ENCODE assay signal across 8 cellular contexts in the genomic region with DNA sequence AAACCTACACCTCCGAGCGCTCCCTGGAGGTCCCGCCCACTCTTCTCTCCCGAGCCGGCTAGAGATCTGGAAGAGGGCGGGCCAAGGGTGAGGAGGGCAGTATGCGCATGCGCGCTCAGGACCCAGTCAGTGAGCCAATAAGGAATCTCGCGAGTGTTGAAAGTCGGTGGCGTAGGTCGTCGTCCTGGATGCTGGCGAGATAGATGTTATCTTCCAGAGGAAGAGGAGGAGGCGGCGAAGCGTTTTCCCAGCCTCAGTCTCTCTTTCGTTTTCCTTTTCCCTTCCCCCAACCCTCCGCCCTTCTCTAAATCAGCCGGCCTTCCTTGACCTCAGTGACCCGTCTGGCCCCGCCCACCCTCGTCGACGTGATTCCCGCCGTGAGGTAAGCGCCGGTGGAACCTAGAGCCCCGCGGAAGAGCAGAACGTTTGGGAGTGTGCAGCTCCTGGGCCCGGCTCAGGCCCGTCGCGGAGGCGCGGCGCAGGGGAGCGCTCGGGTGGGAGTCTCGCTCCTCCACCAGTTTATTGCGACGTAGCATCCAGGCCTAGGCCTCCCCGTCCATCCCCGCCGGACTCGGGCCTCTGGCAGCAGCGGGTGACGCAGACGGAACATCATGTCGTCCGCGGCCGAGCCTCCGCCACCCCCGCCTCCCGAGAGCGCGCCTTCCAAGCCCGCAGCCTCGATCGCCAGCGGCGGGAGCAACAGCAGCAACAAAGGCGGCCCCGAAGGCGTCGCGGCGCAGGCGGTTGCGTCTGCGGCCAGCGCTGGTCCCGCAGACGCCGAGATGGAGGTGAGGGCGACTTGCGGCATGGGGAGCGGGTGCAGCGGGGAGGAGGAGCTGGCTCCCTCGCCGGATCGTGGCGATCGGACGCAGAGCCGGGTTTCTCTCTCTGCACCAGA. TPM values are rescaled to one million over a fixed set of nuclear protein-coding genes. Genes with fewer than 3 reads are reported as not detected.
DNase-seq lines count a peak whose midpoint lies in the region; ATAC-seq, FAIRE-seq and TF ChIP-seq lines count a peak whose summit lies in the region.

Gene SMARCA5 (plus strand): TSS at position 389 of the 898 bp plus-strand sequence. CDS start 223 bp downstream, at position 612.

- TF ChIP-seq RAD21 in HepG2 (CRISPR knock-in tag; IDR thresholded peaks at IDR 0.05) = 0 out of 2 replicates have a peak, but pooled peaks have one; percentile 34

- peak; percentile 85 to 90 for TF ChIP-seq POLR2A in HepG2 (IDR thresholded peaks at IDR 0.05; ENCODE audit: insufficient read depth in 1 of 2, low read depth in 2 of 2, low read length in 2 of 2)

- WGBS in HepG2 (ENCODE audit: low lambda C conversion rate) = under 1% methylated on average over 27 of the region's 91 CpGs

- in situ Hi-C loops in HepG2 (cut with HindIII; ENCODE audit: extremely low pct_ligation_motif_present, low pct_unique_long_range_greater_than_20kb) = loop anchor here (10.0 to 25.0 kb wide), 2 partner anchors 329 to 1599 kb away; partner anchors contain the start of gene USP38

- H3K9me3 ChIP-seq in HepG2 (ENCODE audit: low read length) = no peaks in the 10 kb centered on the region

- TF ChIP-seq CTCF in CD14-positive monocyte (IDR thresholded peaks at IDR 0.05) (no peak), HepG2 (CRISPR knock-in tag; IDR thresholded peaks at IDR 0.05) (peak; percentile 33)

- H3K4me3 ChIP-seq in HepG2 (replicated peaks in 1 of 3; ENCODE audit: insufficient read depth in 1 of 3, low read depth in 2 of 3, low read length in 3 of 3) = peak within 1 kb of the TSS; percentile 83 to 93 (median 87)

- peak within 1 kb of the TSS; percentile 87 for H3K27ac ChIP-seq in HepG2 (ENCODE audit: extremely low read length, insufficient read depth, low read length)

- peaks cover 0 to 3% (median 0%) of the 10 kb centered on the region in 3 donors for H3K27me3 Mint-ChIP-seq in CD14-positive monocyte (ENCODE audit: low read depth in 3 of 3)

- peak within 1 kb of the TSS; percentile 94 for H3K9ac ChIP-seq in HepG2 (ENCODE audit: insufficient read depth, low read depth, low read length)

- H3K4me1 Mint-ChIP-seq in CD14-positive monocyte = peaks cover 27% of the 10 kb centered on the region

- CTCF ChIA-PET in HepG2 (lab: Yijun Ruan, JAX; ENCODE audit: low intra/inter-chr PET ratio, low total read pairs) = no interaction called here

- H3K4me3 Mint-ChIP-seq in CD14-positive monocyte = peak within 1 kb of the TSS; percentile 97 to 99

- H3K4me1 ChIP-seq in HepG2 (ENCODE audit: insufficient read depth, low read length) = peaks cover 44% of the 10 kb centered on the region

- H3K4me2 ChIP-seq in HepG2 (ENCODE audit: low read depth, low read length) = peak within 1 kb of the TSS; percentile 84

- POLR2A ChIA-PET in HepG2 (lab: Yijun Ruan, JAX) = interaction anchor here (1.0 to 2.2 kb wide), 8 partner anchors 11 to 328 kb away, joined by 3 to 8 read pairs (median 4); partner anchors contain the start of genes GAB1 and USP38

- TF ChIP-seq EP300 in HepG2 (IDR thresholded peaks at IDR 0.05; ENCODE audit: low read depth in 2 of 2, low read length in 2 of 2) (no peak), HepG2 (CRISPR knock-in tag; IDR thresholded peaks at IDR 0.05; ENCODE audit: borderline replicate concordance) (no peak)

- peaks cover 48% of the 10 kb centered on the region for H3K79me2 ChIP-seq in HepG2 (ENCODE audit: insufficient read depth, low read length)

- no peaks in the 10 kb centered on the region; a peak in 1 of 5 replicates for H3K27me3 ChIP-seq in HepG2 (ENCODE audit: control insufficient read depth in 1 of 2, insufficient read depth in 2 of 2, low read length in 2 of 2)

- H3K36me3 Mint-ChIP-seq in CD14-positive monocyte = peaks cover 12 to 15% of the 10 kb centered on the region in 2 donors

- peak within 1 kb of the TSS; percentile 85 for H2AFZ ChIP-seq in HepG2 (ENCODE audit: low read length)

- intact Hi-C loops in CD14-positive monocyte (cut with micrococcal nuclease) = loop anchor here (5.0 to 10.0 kb wide), 4 partner anchors 169 to 1581 kb away; partner anchors contain the start of genes ABCE1 (in 1 of the 2), ANAPC10 (in 1 of the 2) and GAB1 (in 1 of the 2)
- intact Hi-C loops in HepG2 (cut with micrococcal nuclease; ENCODE audit: unreplicated experiment) = loop anchor here (10.0 kb wide), 3 partner anchors 179 to 329 kb away; partner anchors contain the start of genes GAB1 and USP38

- FAIRE-seq in HepG2 (lab: Jason Lieb, UNC) = peak; percentile 96

- H4K20me1 ChIP-seq in HepG2 (ENCODE audit: insufficient read depth, low read length) = peaks cover 25% of the 10 kb centered on the region

- H3K36me3 ChIP-seq in HepG2 (replicated peaks in 1 of 2; ENCODE audit: control insufficient read depth in 1 of 2, insufficient read depth in 2 of 2, low read length in 2 of 2) = peaks cover 0 to 13% of the 10 kb centered on the region in 2 experiments; a peak in 2 of 5 replicates

- peak; percentile 96 for DNase-seq in CD14-positive monocyte (ENCODE audit: low spot score)
- DNase-seq in NCI-H82 (lab: John Stamatoyannopoulos, UW) = peak; percentile 98
- DNase-seq in activated CD4-positive, alpha-beta T cell treated with anti-CD3 and anti-CD28 coated beads, Interleukin-2, amount 50 U/mL, for 48 hours = peak; percentile 96 to 97
- DNase-seq in dermis microvascular lymphatic vessel endothelial cell (ENCODE audit: low read depth in 2 of 2) = peak; percentile 96 to 98
- DNase-seq in HepG2 (ENCODE audit: low spot score) = peak; percentile 96
- peak; percentile 93 for DNase-seq in stimulated activated CD4-positive, alpha-beta T cell treated with anti-CD3 and anti-CD28 coated beads, Interleukin-4, amount 100 ng/mL, for 1 hour

- peak within 1 kb of the TSS; percentile 99 to 100 (median 100) for H3K27ac Mint-ChIP-seq in CD14-positive monocyte

- TSS peak; percentile 55 for BruUV-seq in HepG2 (replicated peaks; lab: Mats Ljungman, UMichigan)

- ATAC-seq in GM19397 (IDR thresholded peaks at IDR 0.05; ENCODE audit: unreplicated experiment) (peak; percentile 90), HG03571 (IDR thresholded peaks at IDR 0.05; ENCODE audit: unreplicated experiment) (peak; percentile 89), HepG2 (peak; percentile 91)

- H3K9me3 Mint-ChIP-seq in CD14-positive monocyte = no peaks in the 10 kb centered on the region

TF ChIP-seq in HepG2, 621 proteins besides CTCF, POLR2A, EP300 and RAD21 (continues in another document):
- TF ChIP-seq THRA (CRISPR knock-in tag; IDR thresholded peaks at IDR 0.05; ENCODE audit: borderline replicate concordance) = 0 out of 2 replicates have a peak, but pooled peaks have one; percentile 12
- TF ChIP-seq SRF (IDR thresholded peaks at IDR 0.05; ENCODE audit: low read depth, low read length) = no peak

RNA-seq across cellular contexts. Expression of gene SMARCA5, which starts in this region (rescaled TPM):
- polyA plus RNA-seq in CD14-positive monocyte (10 to 100 TPM; 12.6 to 19.4 TPM), HepG2 (2011; rRNA removed) (6.2 and 7.0 TPM in 2 replicates)
- total RNA-seq in dermis microvascular lymphatic vessel endothelial cell (41.3 and 49.8 TPM in 2 replicates), HepG2 (2016; rRNA removed; fragmentation: Illumina TruSeq; extraction: Trizol) (37.5 and 58.4 TPM in 2 replicates)
- total RNA-seq in HepG2 (2016; cell fraction: cytosol; rRNA removed; fragmentation: Illumina TruSeq; extraction: Trizol; ENCODE audit: low read depth) = 29.0 and 35.5 TPM in 2 replicates
- 38.0 and 56.3 TPM in 2 replicates for total RNA-seq in HepG2 (2016; cell fraction: insoluble cytoplasmic fraction; rRNA removed; fragmentation: Illumina TruSeq; extraction: Trizol)
- 12.5 and 14.0 TPM in 2 replicates for total RNA-seq in HepG2 (2016; cell fraction: membrane; rRNA removed; fragmentation: Illumina TruSeq; extraction: Trizol)
- total RNA-seq in HepG2 (2016; cell fraction: nucleus; rRNA removed; fragmentation: Illumina TruSeq; extraction: Trizol) = 42.0 and 45.8 TPM in 2 replicates
- 3.0 and 5.2 TPM in 2 replicates for polyA plus RNA-seq in HepG2 (2011; cell fraction: cytosol; rRNA removed)
- 4.4 and 6.0 TPM in 2 replicates for polyA plus RNA-seq in HepG2 (2011; cell fraction: nucleus; rRNA removed)
- 24.5 and 30.4 TPM in 2 replicates for polyA plus RNA-seq in HepG2 (2012)
- 0.99 and 1.5 TPM in 2 replicates for polyA plus RNA-seq in HepG2 (2016; cell fraction: cytosol; fragmentation: Illumina TruSeq; extraction: Trizol; ENCODE audit: low read depth)
- polyA plus RNA-seq in HepG2 (2016; cell fraction: insoluble cytoplasmic fraction; fragmentation: Illumina TruSeq; extraction: Trizol; ENCODE audit: low read depth) = 40.7 TPM in 2 replicates
- 4.0 TPM in 2 replicates for polyA plus RNA-seq in HepG2 (2016; cell fraction: membrane; fragmentation: Illumina TruSeq; extraction: Trizol; ENCODE audit: low read depth)
- 32.2 and 33.6 TPM in 2 replicates for polyA plus RNA-seq in HepG2 (2016; cell fraction: nucleus; fragmentation: Illumina TruSeq; extraction: Trizol; ENCODE audit: insufficient read depth, low read depth)
- 11.1 TPM in 2 replicates for polyA minus RNA-seq in HepG2 (2011; rRNA and poly(A)+ RNA removed; ENCODE audit: low replicate concordance)
- 17.7 and 23.3 TPM in 2 replicates for polyA minus RNA-seq in HepG2 (2011; cell fraction: cytosol; rRNA and poly(A)+ RNA removed)
- 53.3 and 63.0 TPM in 2 replicates for polyA minus RNA-seq in HepG2 (2011; cell fraction: nucleus; rRNA and poly(A)+ RNA removed)

Comparison
In these comparisons a context has a peak if more than half of its experiments do, and no peak if none do; other contexts are left out.
1. Peak in every context shown above with its lines: DNase-seq, ATAC-seq, H3K4me3 ChIP-seq and H3K27ac ChIP-seq.